In the genomic region with DNA sequence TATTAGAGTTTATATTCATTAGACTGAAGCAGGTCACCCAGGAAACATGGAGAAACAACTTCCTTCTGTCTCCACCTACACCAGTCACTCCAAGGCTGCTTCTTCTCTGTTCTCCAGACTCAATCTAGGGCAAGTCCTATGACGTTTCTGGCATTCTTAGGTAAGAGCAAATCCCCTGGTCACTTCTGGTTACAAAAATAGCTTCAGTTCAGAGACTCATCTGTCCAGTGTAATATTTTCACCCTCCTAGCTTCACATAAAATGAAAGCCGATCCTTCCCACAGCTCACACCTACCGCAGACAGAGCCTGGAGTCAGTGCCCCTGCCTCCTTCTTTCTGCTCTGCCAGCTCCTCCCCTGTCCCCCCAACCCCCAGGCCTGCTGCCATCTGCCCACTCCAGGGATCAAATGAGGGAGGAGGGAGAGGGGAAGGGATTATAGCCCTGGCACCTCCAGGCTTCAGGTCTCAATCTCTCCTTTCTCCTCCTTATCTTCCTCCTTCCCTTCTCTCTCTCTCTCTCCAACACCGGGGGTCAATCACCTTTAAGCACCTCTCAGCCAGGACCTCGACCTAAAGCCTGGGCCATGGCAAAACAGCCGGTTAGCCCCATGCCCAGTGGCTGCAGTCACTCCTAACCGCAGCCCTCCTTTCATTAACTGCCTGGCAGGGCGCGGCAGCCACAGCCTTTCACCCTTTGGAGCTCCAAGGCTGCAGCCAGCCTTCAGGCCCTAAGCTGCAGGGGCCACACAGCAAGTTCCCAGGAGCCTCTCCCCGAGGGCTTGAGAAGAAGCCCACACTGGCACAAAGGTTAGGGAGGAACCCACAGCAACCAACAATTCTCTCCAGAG, we compare ENCODE assay signal across 18 cellular contexts.
DNase-seq lines count a peak whose midpoint lies in the region; ATAC-seq and TF ChIP-seq lines count a peak whose summit lies in the region.
"Had no signal": no experiment of that assay in that cellular context is flagged by ENCODE, and none has a peak within 500 bp of the region (broad histone marks: within the 10 kb centered on the region; RNA-seq: fewer than 3 reads in every experiment).

No MANE protein-coding gene starts in this region.

- no peak for TF ChIP-seq EP300 in sigmoid colon (IDR thresholded peaks at IDR 0.05)

- no peaks in the 10 kb centered on the region for H4K20me1 ChIP-seq in BLaER1

- H3K4me3 ChIP-seq in BLaER1: no peak overlapping the region
- H3K4me3 ChIP-seq in CD4-positive, CD25-positive, alpha-beta regulatory T cell (ENCODE audit: low read depth, low read length): no peak overlapping the region
- no peak overlapping the region for H3K4me3 ChIP-seq in SJCRH30
- H3K4me3 ChIP-seq in sigmoid colon: no peak overlapping the region
- H3K4me3 ChIP-seq: SK-N-MC had no signal

- no peak for DNase-seq in CD4-positive, CD25-positive, alpha-beta regulatory T cell
- DNase-seq in SJCRH30: peak; percentile 14 to 29
- peak; percentile 33 for DNase-seq in renal cortical epithelial cell (ENCODE audit: low read depth)
- no peak for DNase-seq in stimulated activated naive CD4-positive, alpha-beta T cell (lab: John Stamatoyannopoulos, UW)
- DNase-seq in GM20000 (ENCODE audit: low spot score): no peak
- DNase-seq in sigmoid colon: no peak
- DNase-seq: ACHN; AML-193; Calu3; CD4-positive, alpha-beta memory T cell; DMS79 treated with DMSO at 0.1 percent for 48 hours; GOT3; NCI-H1417; NCI-H187 treated with DMSO at 0.1 percent for 48 hours; NCI-H446 treated with DMSO at 0.1 percent for 48 hours; NCI-H774 had no signal

- no peak for ATAC-seq in CD4-positive, CD25-positive, alpha-beta regulatory T cell (ENCODE audit: low read depth in 2 of 2)

- H3K36me3 Mint-ChIP-seq in CD4-positive, CD25-positive, alpha-beta regulatory T cell: no peaks in the 10 kb centered on the region
- H3K36me3 Mint-ChIP-seq: CD4-positive, alpha-beta memory T cell had no signal

- H3K27ac ChIP-seq in BLaER1 (peak overlapping the region; percentile 11; the same call in 1 of the 2 replicates), SJCRH30 (no peak overlapping the region), sigmoid colon (no peak overlapping the region)
- H3K27ac ChIP-seq in CD4-positive, CD25-positive, alpha-beta regulatory T cell (ENCODE audit: insufficient read depth, low read length, poor library complexity, severe bottlenecking): no peak overlapping the region
- H3K27ac ChIP-seq: SK-N-MC had no signal

- peak overlapping the region in 2 of 3 donors; percentile 28 to 59 for H3K27ac Mint-ChIP-seq in CD4-positive, CD25-positive, alpha-beta regulatory T cell
- H3K27ac Mint-ChIP-seq: CD4-positive, alpha-beta memory T cell had no signal

- TF ChIP-seq CTCF in GM20000 (IDR thresholded peaks at IDR 0.05; ENCODE audit: extremely low read depth, missing control alignments): no peak
- TF ChIP-seq CTCF in sigmoid colon (IDR thresholded peaks at IDR 0.05): no peak

- H3K4me3 Mint-ChIP-seq in CD4-positive, CD25-positive, alpha-beta regulatory T cell: no peak overlapping the region
- H3K4me3 Mint-ChIP-seq: CD4-positive, alpha-beta memory T cell had no signal

- H3K9me3 ChIP-seq in BLaER1: 0 out of 2 replicates have a peak, but pooled peaks cover 3% of the 10 kb centered on the region
- H3K9me3 ChIP-seq in CD4-positive, CD25-positive, alpha-beta regulatory T cell (ENCODE audit: control insufficient read depth in 2 of 2, low read length in 2 of 2): no peaks in the 10 kb centered on the region
- H3K9me3 ChIP-seq in SJCRH30 (replicated peaks): no peaks in the 10 kb centered on the region
- no peaks in the 10 kb centered on the region for H3K9me3 ChIP-seq in sigmoid colon

- intact Hi-C loops in sigmoid colon (cut with DNase I): no loop called here

- H3K4me1 ChIP-seq in BLaER1: peaks cover 11% of the 10 kb centered on the region
- no peaks in the 10 kb centered on the region for H3K4me1 ChIP-seq in CD4-positive, CD25-positive, alpha-beta regulatory T cell (ENCODE audit: control insufficient read depth, insufficient read depth, low read length, poor library complexity, severe bottlenecking)
- H3K4me1 ChIP-seq in SJCRH30: no peaks in the 10 kb centered on the region
- no peaks in the 10 kb centered on the region for H3K4me1 ChIP-seq in sigmoid colon

- WGBS in sigmoid colon, 2 donors: 59 to 74% methylated on average over 10 of the region's 10 CpGs

- H3K4me1 Mint-ChIP-seq in CD4-positive, CD25-positive, alpha-beta regulatory T cell: peaks cover 0 to 6% (median 4%) of the 10 kb centered on the region in 4 donors
- H3K4me1 Mint-ChIP-seq: CD4-positive, alpha-beta memory T cell had no signal

- H3K9me3 Mint-ChIP-seq in CD4-positive, CD25-positive, alpha-beta regulatory T cell: peaks cover 0 to 1% (median 0%) of the 10 kb centered on the region in 7 donors
- H3K9me3 Mint-ChIP-seq: CD4-positive, alpha-beta memory T cell had no signal

- TF ChIP-seq POLR2A in sigmoid colon (IDR thresholded peaks at IDR 0.05): no peak

- H3K4me2 ChIP-seq in BLaER1: peak overlapping the region; percentile 65

- no peak overlapping the region for H3K9ac ChIP-seq in BLaER1

- H3K36me3 ChIP-seq in BLaER1: no peaks in the 10 kb centered on the region
- no peaks in the 10 kb centered on the region for H3K36me3 ChIP-seq in CD4-positive, CD25-positive, alpha-beta regulatory T cell (ENCODE audit: control insufficient read depth, insufficient read depth, low read length)
- H3K36me3 ChIP-seq in SJCRH30: no peaks in the 10 kb centered on the region
- no peaks in the 10 kb centered on the region for H3K36me3 ChIP-seq in sigmoid colon

- H3K27me3 ChIP-seq in BLaER1: no peaks in the 10 kb centered on the region; the same call in 1 of the 2 replicates
- no peaks in the 10 kb centered on the region for H3K27me3 ChIP-seq in CD4-positive, CD25-positive, alpha-beta regulatory T cell (ENCODE audit: control insufficient read depth, insufficient read depth, low read length)
- no peaks in the 10 kb centered on the region for H3K27me3 ChIP-seq in SJCRH30
- H3K27me3 ChIP-seq in sigmoid colon: no peaks in the 10 kb centered on the region

- peaks cover 37% of the 10 kb centered on the region for H3K27me3 Mint-ChIP-seq in CD4-positive, CD25-positive, alpha-beta regulatory T cell

Comparison
In these comparisons a context has a peak if more than half of its experiments do, and no peak if none do; other contexts are left out.
1. DNase-seq: peak in SJCRH30 (2 of 2) and renal cortical epithelial cell (single experiment); none in CD4-positive, CD25-positive, alpha-beta regulatory T cell (0 of 3), stimulated activated naive CD4-positive, alpha-beta T cell (0 of 6), GM20000 (single experiment) and sigmoid colon (single experiment).